10 cellular contexts compared by ENCODE assay signal in the genomic region with DNA sequence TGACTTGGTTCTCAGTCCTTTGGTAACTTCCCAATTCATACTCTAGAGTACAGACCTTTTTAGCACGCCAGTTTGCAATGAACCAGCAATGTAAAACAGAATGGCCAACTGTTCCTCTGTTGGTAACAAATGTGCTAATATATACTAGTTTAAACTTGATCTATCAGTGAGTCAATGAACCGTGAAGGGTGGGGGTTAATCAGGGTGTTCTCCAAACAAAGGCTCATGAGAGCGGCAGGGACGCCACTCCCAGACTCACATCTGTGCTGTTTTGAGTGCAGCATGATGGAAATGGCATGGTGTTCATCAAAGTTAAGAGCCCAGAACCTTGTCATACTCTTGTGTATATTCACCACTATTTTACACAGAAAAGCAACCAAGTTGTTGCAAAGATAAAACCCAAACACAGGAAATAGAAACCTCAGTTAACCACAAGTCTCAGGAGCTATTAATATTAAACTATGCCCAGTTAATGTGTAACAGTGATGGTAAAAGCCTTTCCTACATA.
A peak's percentile ranks its signal among the peaks of the same experiment; 100 is the strongest.
DNase-seq lines count a peak whose midpoint lies in the region; ATAC-seq and TF ChIP-seq lines count a peak whose summit lies in the region.
"Had no signal": no experiment of that assay in that cellular context is flagged by ENCODE, and none has a peak within 500 bp of the region (broad histone marks: within the 10 kb centered on the region; RNA-seq: fewer than 3 reads in every experiment).

No MANE protein-coding gene starts in this region.

- H3K36me3 ChIP-seq in hepatocyte (replicated peaks; ENCODE audit: insufficient read depth, low read depth), result no peaks in the 10 kb centered on the region
- no peaks in the 10 kb centered on the region for H3K36me3 ChIP-seq in adrenal gland (replicated peaks in 1 of 2)

- no peaks in the 10 kb centered on the region for H3K9me3 Mint-ChIP-seq in activated naive CD4-positive, alpha-beta T cell treated with anti-CD3 and anti-CD28 coated beads for 36 hours
- no peaks in the 10 kb centered on the region for H3K9me3 Mint-ChIP-seq in activated naive CD4-positive, alpha-beta T cell treated with anti-CD3 and anti-CD28 coated beads, Interleukin-2, amount 50 U/mL, for 72 hours
- H3K9me3 Mint-ChIP-seq: stimulated activated naive CD8-positive, alpha-beta T cell treated with anti-CD3 and anti-CD28 coated beads, Interleukin-15, Interleukin-2, amounts not matched to agents 100 ng/mL and 50 ng/mL, for 24 hours; T-helper 1 cell treated with Interleukin-12 subunit alpha and Interleukin-12 subunit beta and Interleukin-4 antibody, amounts not matched to agents 30 μg/mL and 1 μg/mL, for 36 hours had no signal

- DNase-seq in activated naive CD4-positive, alpha-beta T cell treated with anti-CD3 and anti-CD28 coated beads for 36 hours, result peak; percentile 20
- no peak for DNase-seq in activated naive CD4-positive, alpha-beta T cell treated with anti-CD3 and anti-CD28 coated beads, Interleukin-2, amount 50 U/mL, for 72 hours (ENCODE audit: low spot score in 2 of 2)
- DNase-seq in NCI-H2227 treated with DMSO at 0.1 percent for 48 hours (lab: John Stamatoyannopoulos, UW) (peak; percentile 24), hepatocyte (ENCODE audit: low spot score) (peak; percentile 45), adrenal gland (no peak), A172 (ENCODE audit: low spot score) (no peak)
- no peak for DNase-seq in stimulated activated CD4-positive, alpha-beta T cell treated with anti-CD3 and anti-CD28 coated beads, Interleukin-1b, Interleukin-23, amount 100 ng/mL, for 48 hours

- H3K9me3 ChIP-seq in hepatocyte (ENCODE audit: low read depth) (no peaks in the 10 kb centered on the region), adrenal gland (replicated peaks in 1 of 3) (no peaks in the 10 kb centered on the region)

- H3K4me1 ChIP-seq in hepatocyte (ENCODE audit: insufficient read depth), result no peaks in the 10 kb centered on the region
- no peaks in the 10 kb centered on the region for H3K4me1 ChIP-seq in adrenal gland (replicated peaks in 1 of 2)

- H3K27ac ChIP-seq in hepatocyte (peak overlapping the region; percentile 47), adrenal gland (no peak overlapping the region)

- no peak for ATAC-seq in activated naive CD4-positive, alpha-beta T cell treated with anti-CD3 and anti-CD28 coated beads, Interleukin-2, amount 50 U/mL, for 72 hours
- ATAC-seq in HG02970 (IDR thresholded peaks at IDR 0.05; ENCODE audit: low FRiP score, unreplicated experiment), result peak; percentile 98

- CTCF ChIA-PET in activated naive CD4-positive, alpha-beta T cell treated with anti-CD3 and anti-CD28 coated beads for 36 hours (lab: Charles Lee), result interaction anchor here (1.0 kb wide), 1 partner anchor 13 kb away, joined by 4 read pairs; no protein-coding TSS in a partner anchor

- no peaks in the 10 kb centered on the region for H3K9me2 ChIP-seq in hepatocyte (replicated peaks; ENCODE audit: insufficient read depth)

- TF ChIP-seq CTCF in hepatocyte (IDR thresholded peaks at IDR 0.05; ENCODE audit: poor library complexity) (no peak), adrenal gland (IDR thresholded peaks at IDR 0.05) (no peak)

- peak overlapping the region; percentile 7 for H2AFZ ChIP-seq in hepatocyte

- H3K27me3 ChIP-seq in hepatocyte (no peaks in the 10 kb centered on the region), adrenal gland (peaks cover 9% of the 10 kb centered on the region)

- H3K79me2 ChIP-seq in hepatocyte, result no peaks in the 10 kb centered on the region

- H3K27ac Mint-ChIP-seq in activated naive CD4-positive, alpha-beta T cell treated with anti-CD3 and anti-CD28 coated beads for 36 hours, result no peak overlapping the region
- no peak overlapping the region for H3K27ac Mint-ChIP-seq in activated naive CD4-positive, alpha-beta T cell treated with anti-CD3 and anti-CD28 coated beads, Interleukin-2, amount 50 U/mL, for 72 hours
- H3K27ac Mint-ChIP-seq: stimulated activated naive CD8-positive, alpha-beta T cell treated with anti-CD3 and anti-CD28 coated beads, Interleukin-15, Interleukin-2, amounts not matched to agents 100 ng/mL and 50 ng/mL, for 24 hours; T-helper 1 cell treated with Interleukin-12 subunit alpha and Interleukin-12 subunit beta and Interleukin-4 antibody, amounts not matched to agents 30 μg/mL and 1 μg/mL, for 36 hours had no signal

- 23% methylated on average over 4 of the region's 4 CpGs for WGBS in hepatocyte (ENCODE audit: low lambda C conversion rate, missing lambda C conversion rate)
- 18 to 26% (median 24%) methylated on average over 4 of the region's 4 CpGs for WGBS in adrenal gland, 4 donors

- H4K20me1 ChIP-seq in hepatocyte (ENCODE audit: insufficient read depth, poor library complexity, severe bottlenecking), result no peaks in the 10 kb centered on the region

- intact Hi-C loops in activated naive CD4-positive, alpha-beta T cell treated with anti-CD3 and anti-CD28 coated beads for 36 hours (cut with micrococcal nuclease), result no loop called here
- intact Hi-C loops in adrenal gland (cut with DNase I), result no loop called here

- peaks cover 9% of the 10 kb centered on the region for H3K4me1 Mint-ChIP-seq in activated naive CD4-positive, alpha-beta T cell treated with anti-CD3 and anti-CD28 coated beads for 36 hours (ENCODE audit: low read depth)

- peaks cover 2% of the 10 kb centered on the region for H3K27me3 Mint-ChIP-seq in activated naive CD4-positive, alpha-beta T cell treated with anti-CD3 and anti-CD28 coated beads for 36 hours (ENCODE audit: low read depth)

- TF ChIP-seq POLR2A in adrenal gland (IDR thresholded peaks at IDR 0.05), result no peak

- H3K4me2 ChIP-seq in hepatocyte, result peak overlapping the region; percentile 57

- no peak overlapping the region for H3K4me3 Mint-ChIP-seq in activated naive CD4-positive, alpha-beta T cell treated with anti-CD3 and anti-CD28 coated beads for 36 hours
- H3K4me3 Mint-ChIP-seq: stimulated activated naive CD8-positive, alpha-beta T cell treated with anti-CD3 and anti-CD28 coated beads, Interleukin-15, Interleukin-2, amounts not matched to agents 100 ng/mL and 50 ng/mL, for 24 hours; T-helper 1 cell treated with Interleukin-12 subunit alpha and Interleukin-12 subunit beta and Interleukin-4 antibody, amounts not matched to agents 30 μg/mL and 1 μg/mL, for 36 hours had no signal

- no peaks in the 10 kb centered on the region for H3K36me3 Mint-ChIP-seq in activated naive CD4-positive, alpha-beta T cell treated with anti-CD3 and anti-CD28 coated beads for 36 hours (ENCODE audit: low read depth)
- no peaks in the 10 kb centered on the region for H3K36me3 Mint-ChIP-seq in activated naive CD4-positive, alpha-beta T cell treated with anti-CD3 and anti-CD28 coated beads, Interleukin-2, amount 50 U/mL, for 72 hours

- no peak overlapping the region for H3K4me3 ChIP-seq in hepatocyte
- no peak overlapping the region for H3K4me3 ChIP-seq in adrenal gland

Comparison
In these comparisons a context has a peak if more than half of its experiments do, and no peak if none do; other contexts are left out.
1. DNase-seq: peak in activated naive CD4-positive, alpha-beta T cell treated with anti-CD3 and anti-CD28 coated beads for 36 hours (single experiment), NCI-H2227 treated with DMSO at 0.1 percent for 48 hours (single experiment) and hepatocyte (single experiment); none in activated naive CD4-positive, alpha-beta T cell treated with anti-CD3 and anti-CD28 coated beads, Interleukin-2, amount 50 U/mL, for 72 hours (0 of 2), adrenal gland (0 of 7), stimulated activated CD4-positive, alpha-beta T cell treated with anti-CD3 and anti-CD28 coated beads, Interleukin-1b, Interleukin-23, amount 100 ng/mL, for 48 hours (single experiment) and A172 (single experiment).